In the genomic region with DNA sequence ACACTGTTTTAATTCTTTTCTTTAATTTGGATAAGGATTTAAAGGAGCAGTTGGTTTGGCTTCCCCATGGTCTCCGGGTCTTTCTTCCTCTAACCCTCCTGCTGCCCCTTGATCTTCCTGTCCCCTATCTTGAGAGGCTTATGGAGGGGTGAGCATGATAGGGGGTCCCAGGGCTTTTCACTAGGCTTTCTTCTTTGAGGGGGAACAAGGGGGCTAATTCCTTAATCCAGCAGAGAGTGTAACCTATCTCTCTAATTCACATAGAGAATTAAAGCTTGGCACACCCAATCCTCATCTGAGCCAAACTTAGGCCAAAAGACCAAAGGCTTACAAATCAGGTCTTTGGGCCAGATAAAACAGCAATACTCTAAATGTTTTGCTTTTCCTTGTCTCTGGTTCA, we compare ENCODE assay signal across 24 cellular contexts. TPM values are rescaled to one million over a fixed set of nuclear protein-coding genes. Genes with fewer than 3 reads are reported as not detected.
A peak's percentile ranks its signal among the peaks of the same experiment; 100 is the strongest.
DNase-seq lines count a peak whose midpoint lies in the region; ATAC-seq and TF ChIP-seq lines count a peak whose summit lies in the region.
"Had no signal": no experiment of that assay in that cellular context is flagged by ENCODE, and none has a peak within 500 bp of the region (broad histone marks: within the 10 kb centered on the region; RNA-seq: fewer than 3 reads in every experiment).

No MANE protein-coding gene starts in this region.

- H3K4me1 Mint-ChIP-seq in T-helper 2 cell treated with Interferon-gamma antibody and Interleukin-4, amounts not matched to agents 5 μg/mL and 100 μg/mL, for 36 hours (ENCODE audit: low read depth), result peaks cover 4% of the 10 kb centered on the region
- H3K4me1 Mint-ChIP-seq in GM23338 (peaks cover 4% of the 10 kb centered on the region; the same call in 2 of the 3 replicates), progenitor cell of endocrine pancreas (ENCODE audit: low read depth) (peaks cover 3% of the 10 kb centered on the region)
- H3K4me1 Mint-ChIP-seq: CD14-positive monocyte; CD8-positive, alpha-beta memory T cell had no signal

- no peak overlapping the region for H2AFZ ChIP-seq in GM23338

- H3K4me1 ChIP-seq in GM23338 (ENCODE audit: insufficient read depth) (no peaks in the 10 kb centered on the region), ectodermal cell (ENCODE audit: control insufficient read depth, insufficient read depth, low read length) (no peaks in the 10 kb centered on the region)
- H3K4me1 ChIP-seq: A549; BE2C; BLaER1 treated with 17β-estradiol and CSF1 and Interleukin-3, amounts not matched to agents 10 nM and 100 nM had no signal

- no peaks in the 10 kb centered on the region for H3K27me3 ChIP-seq in GM23338 (ENCODE audit: insufficient read depth)
- no peaks in the 10 kb centered on the region for H3K27me3 ChIP-seq in ectodermal cell (ENCODE audit: control insufficient read depth, insufficient read depth, low read length, poor library complexity, severe bottlenecking)
- H3K27me3 ChIP-seq: BE2C; BLaER1 treated with 17β-estradiol and CSF1 and Interleukin-3, amounts not matched to agents 10 nM and 100 nM had no signal

- no peak for DNase-seq in T-helper 2 cell treated with Interferon-gamma antibody and Interleukin-4, amounts not matched to agents 5 μg/mL and 100 μg/mL, for 36 hours (ENCODE audit: low spot score)
- no peak for DNase-seq in T-helper 2 cell
- no peak for DNase-seq in GM23338 (ENCODE audit: low spot score)
- DNase-seq in progenitor cell of endocrine pancreas (ENCODE audit: low spot score, unreplicated experiment), result no peak
- no peak for DNase-seq in midbrain (lab: John Stamatoyannopoulos, UW)
- DNase-seq: 8988T; ACHN; AML-193; BE2C; CD4-positive, alpha-beta T cell; CD8-positive, alpha-beta memory T cell; DMS 273 treated with DMSO at 0.1 percent for 48 hours; DMS79; EL; GDM1; H7; HCEC 1CT had no signal

- H3K27ac ChIP-seq in GM23338 (ENCODE audit: low read depth) (0 out of 2 replicates have a peak overlapping the region, but pooled peaks have one; percentile 20), ectodermal cell (ENCODE audit: insufficient read depth, low read depth, low read length, poor library complexity, severe bottlenecking) (peak overlapping the region; percentile 48)
- H3K27ac ChIP-seq: A549; BLaER1 treated with 17β-estradiol and CSF1 and Interleukin-3, amounts not matched to agents 10 nM and 100 nM had no signal

- peak overlapping the region; percentile 15 for H3K27ac Mint-ChIP-seq in T-helper 2 cell treated with Interferon-gamma antibody and Interleukin-4, amounts not matched to agents 5 μg/mL and 100 μg/mL, for 36 hours
- H3K27ac Mint-ChIP-seq in GM23338 (no peak overlapping the region), progenitor cell of endocrine pancreas (peak overlapping the region; percentile 39)
- H3K27ac Mint-ChIP-seq: CD4-positive, alpha-beta T cell; CD8-positive, alpha-beta memory T cell had no signal

- H3K36me3 ChIP-seq in GM23338 (ENCODE audit: insufficient read depth) (no peaks in the 10 kb centered on the region), ectodermal cell (ENCODE audit: control insufficient read depth, insufficient read depth, low read length) (no peaks in the 10 kb centered on the region)
- H3K36me3 ChIP-seq: BLaER1 treated with 17β-estradiol and CSF1 and Interleukin-3, amounts not matched to agents 10 nM and 100 nM had no signal

- H3K4me3 Mint-ChIP-seq in T-helper 2 cell treated with Interferon-gamma antibody and Interleukin-4, amounts not matched to agents 5 μg/mL and 100 μg/mL, for 36 hours, result no peak overlapping the region
- H3K4me3 Mint-ChIP-seq in GM23338 (no peak overlapping the region), progenitor cell of endocrine pancreas (ENCODE audit: low read depth) (no peak overlapping the region)
- H3K4me3 Mint-ChIP-seq: CD14-positive monocyte; CD4-positive, alpha-beta T cell; CD8-positive, alpha-beta memory T cell had no signal

- no peaks in the 10 kb centered on the region for H3K9me2 ChIP-seq in GM23338 (ENCODE audit: insufficient read depth)

- H3K27me3 Mint-ChIP-seq in T-helper 2 cell treated with Interferon-gamma antibody and Interleukin-4, amounts not matched to agents 5 μg/mL and 100 μg/mL, for 36 hours (ENCODE audit: low read depth), result no peaks in the 10 kb centered on the region
- H3K27me3 Mint-ChIP-seq in GM23338 (ENCODE audit: insufficient read depth, low read depth, poor library complexity), result no peaks in the 10 kb centered on the region
- no peaks in the 10 kb centered on the region for H3K27me3 Mint-ChIP-seq in progenitor cell of endocrine pancreas
- H3K27me3 Mint-ChIP-seq: CD4-positive, alpha-beta T cell had no signal

- H3K4me3 ChIP-seq in GM23338 (no peak overlapping the region), ectodermal cell (ENCODE audit: insufficient read depth, low read depth, low read length) (no peak overlapping the region)
- H3K4me3 ChIP-seq: A549; BLaER1 treated with 17β-estradiol and CSF1 and Interleukin-3, amounts not matched to agents 10 nM and 100 nM; GM12878 had no signal

- H3K9me3 Mint-ChIP-seq in T-helper 2 cell treated with Interferon-gamma antibody and Interleukin-4, amounts not matched to agents 5 μg/mL and 100 μg/mL, for 36 hours, result no peaks in the 10 kb centered on the region
- H3K9me3 Mint-ChIP-seq in GM23338 (no peaks in the 10 kb centered on the region), progenitor cell of endocrine pancreas (ENCODE audit: low read depth) (no peaks in the 10 kb centered on the region)
- H3K9me3 Mint-ChIP-seq: CD4-positive, alpha-beta T cell; CD8-positive, alpha-beta memory T cell had no signal

- ATAC-seq in GM23338 (no peak), GM21528 (IDR thresholded peaks at IDR 0.05; ENCODE audit: low FRiP score, unreplicated experiment) (no peak)
- ATAC-seq: A549, GM12878 had no signal

- H3F3A ChIP-seq in GM23338 (replicated peaks; ENCODE audit: low read depth), result no peaks in the 10 kb centered on the region

- H3K4me2 ChIP-seq in GM23338, result no peak overlapping the region
- H3K4me2 ChIP-seq: A549; BLaER1 treated with 17β-estradiol and CSF1 and Interleukin-3, amounts not matched to agents 10 nM and 100 nM had no signal

- 77% methylated on average over 1 of the region's 1 CpG; no CpG with 5 or more reads in 1 of the 2 experiments for WGBS in ectodermal cell, 2 experiments

- H3K36me3 Mint-ChIP-seq in T-helper 2 cell treated with Interferon-gamma antibody and Interleukin-4, amounts not matched to agents 5 μg/mL and 100 μg/mL, for 36 hours (ENCODE audit: low read depth), result peaks cover 8% of the 10 kb centered on the region
- H3K36me3 Mint-ChIP-seq in GM23338 (ENCODE audit: low read depth) (no peaks in the 10 kb centered on the region), progenitor cell of endocrine pancreas (ENCODE audit: insufficient read depth) (peaks cover 4% of the 10 kb centered on the region)
- H3K36me3 Mint-ChIP-seq: CD14-positive monocyte; CD8-positive, alpha-beta memory T cell had no signal

- TF ChIP-seq CTCF in GM23338 (conservative IDR thresholded peaks at IDR 0.05; ENCODE audit: low read depth in 2 of 2) (no peak), progenitor cell of endocrine pancreas (IDR thresholded peaks at IDR 0.05; ENCODE audit: unreplicated experiment) (no peak)

- no peaks in the 10 kb centered on the region for H4K20me1 ChIP-seq in GM23338 (replicated peaks; ENCODE audit: insufficient read depth)
- H4K20me1 ChIP-seq: BLaER1 treated with 17β-estradiol and CSF1 and Interleukin-3, amounts not matched to agents 10 nM and 100 nM had no signal

- H3K79me2 ChIP-seq in GM23338 (replicated peaks; ENCODE audit: insufficient read depth), result no peaks in the 10 kb centered on the region

- H3K9me3 ChIP-seq in ectodermal cell (ENCODE audit: control insufficient read depth, low read length), result no peaks in the 10 kb centered on the region
- H3K9me3 ChIP-seq: A549; BE2C; BLaER1 treated with 17β-estradiol and CSF1 and Interleukin-3, amounts not matched to agents 10 nM and 100 nM had no signal

TF ChIP-seq in GM23338, 12 proteins besides CTCF, POLR2A, EP300 and RAD21 (continues in another document):
- TF ChIP-seq STAT1 (IDR thresholded peaks at IDR 0.05; ENCODE audit: unreplicated experiment), result no peak
- no peak for TF ChIP-seq EZH2 (IDR thresholded peaks at IDR 0.05; ENCODE audit: low read depth, unreplicated experiment)

RNA-seq across cellular contexts. Expression of gene C2orf66, which starts 21.5 kb away (rescaled TPM):
- not detected in 2 replicates for total RNA-seq in GM23338 (2014; rRNA removed; shearing (Covaris generic))
- polyA plus RNA-seq in GM23338 (2016; fragmentation: Nextera tagmentation; extraction: Ambion mirVana), result not detected in 2 replicates
- polyA plus RNA-seq in ectodermal cell (2013, experiment 1 of 4), result not detected
- 0.11 TPM for polyA plus RNA-seq in ectodermal cell (2013, experiment 2 of 4)
- not detected for polyA plus RNA-seq in ectodermal cell (2013, experiment 3 of 4)
- not detected for polyA plus RNA-seq in ectodermal cell (2013, experiment 4 of 4)
- total RNA-seq in progenitor cell of endocrine pancreas, result 0.38 and 0.40 TPM in 2 replicates
- total RNA-seq: CD4-positive, alpha-beta T cell; CD8-positive, alpha-beta memory T cell; GM12878; H1; H7 had no signal
- polyA plus RNA-seq: CD14-positive monocyte; CD8-positive, alpha-beta memory T cell; H1 had no signal

RNA-seq across cellular contexts. Expression of gene GTF3C3, which starts 31.2 kb away (rescaled TPM):
- total RNA-seq in GM23338 (2014; rRNA removed; shearing (Covaris generic)), result 39.4 and 42.1 TPM in 2 replicates
- 26.3 and 28.5 TPM in 2 replicates for polyA plus RNA-seq in GM23338 (2016; fragmentation: Nextera tagmentation; extraction: Ambion mirVana)
- 52.1 TPM for polyA plus RNA-seq in ectodermal cell (2013, experiment 1 of 4)
- 52.9 TPM for polyA plus RNA-seq in ectodermal cell (2013, experiment 2 of 4)
- polyA plus RNA-seq in ectodermal cell (2013, experiment 3 of 4), result 39.6 TPM
- polyA plus RNA-seq in ectodermal cell (2013, experiment 4 of 4), result 45.6 TPM
- 55.6 and 65.1 TPM in 2 replicates for total RNA-seq in progenitor cell of endocrine pancreas
